In genomic region chr2:208358758-208359631, GRCh38 we compare ENCODE assay signal across 15 cellular contexts. TPM values are rescaled to one million over a fixed set of nuclear protein-coding genes. Genes with fewer than 3 reads are reported as not detected.
A peak's percentile ranks its signal among the peaks of the same experiment; 100 is the strongest.
DNase-seq lines count a peak whose midpoint lies in the region; ATAC-seq and TF ChIP-seq lines count a peak whose summit lies in the region.
"Had no signal": no experiment of that assay in that cellular context is flagged by ENCODE, and none has a peak within 500 bp of the region (broad histone marks: within the 10 kb centered on the region; RNA-seq: fewer than 3 reads in every experiment).

No MANE protein-coding gene starts in this region.

- H3K9me3 Mint-ChIP-seq in CD8-positive, alpha-beta T cell, result no peaks in the 10 kb centered on the region
- no peaks in the 10 kb centered on the region for H3K9me3 Mint-ChIP-seq in memory B cell

- no peak overlapping the region for H3K4me3 ChIP-seq in CD8-positive, alpha-beta T cell (ENCODE audit: low read depth, low read length)
- H3K4me3 ChIP-seq in adipocyte (ENCODE audit: low read length), result peak overlapping the region; percentile 40
- H3K4me3 ChIP-seq: BLaER1, gastroesophageal sphincter, pancreas had no signal

- no peaks in the 10 kb centered on the region for H3K9me3 ChIP-seq in CD8-positive, alpha-beta T cell (ENCODE audit: low read length)
- no peaks in the 10 kb centered on the region for H3K9me3 ChIP-seq in adipocyte (ENCODE audit: control insufficient read depth, low read length)
- H3K9me3 ChIP-seq: pancreas had no signal

- intact Hi-C loops in CD8-positive, alpha-beta T cell (cut with DNase I, micrococcal nuclease), result no loop called here
- intact Hi-C loops in left colon (cut with DNase I, micrococcal nuclease), result no loop called here

- CTCF ChIA-PET in CD8-positive, alpha-beta T cell (lab: Charles Lee), result no interaction called here

- H3K27ac ChIP-seq in CD8-positive, alpha-beta T cell (ENCODE audit: low read depth, low read length), result no peak overlapping the region
- H3K27ac ChIP-seq: BLaER1, gastroesophageal sphincter, pancreas had no signal

- no peak overlapping the region for H3K4me3 Mint-ChIP-seq in CD8-positive, alpha-beta T cell
- peak overlapping the region; percentile 75 for H3K4me3 Mint-ChIP-seq in memory B cell

- H3K27me3 ChIP-seq in CD8-positive, alpha-beta T cell (ENCODE audit: insufficient read depth, low read length), result no peaks in the 10 kb centered on the region
- H3K27me3 ChIP-seq in adipocyte (replicated peaks; ENCODE audit: control insufficient read depth, insufficient read depth, low read length), result no peaks in the 10 kb centered on the region
- H3K27me3 ChIP-seq: BLaER1, gastroesophageal sphincter, pancreas had no signal

- peaks cover 38% of the 10 kb centered on the region for H3K36me3 Mint-ChIP-seq in CD8-positive, alpha-beta T cell
- H3K36me3 Mint-ChIP-seq in memory B cell, result peaks cover 12% of the 10 kb centered on the region

- H3K9ac ChIP-seq in adipocyte (ENCODE audit: low read length), result peak overlapping the region; percentile 42
- H3K9ac ChIP-seq: BLaER1 had no signal

- no peak for ATAC-seq in CD8-positive, alpha-beta T cell
- ATAC-seq in memory B cell (ENCODE audit: low read depth), result peak; percentile 46
- ATAC-seq in left colon, result no peak
- ATAC-seq: gastroesophageal sphincter had no signal

- in situ Hi-C loops in GM13977 (cut with MboI; ENCODE audit: low pct_unique_long_range_greater_than_20kb, low sequenced_read_pairs, unreplicated experiment), result no loop called here

- no peaks in the 10 kb centered on the region for H3K4me1 ChIP-seq in CD8-positive, alpha-beta T cell (ENCODE audit: insufficient read depth, low read length)
- H3K4me1 ChIP-seq in adipocyte (ENCODE audit: control insufficient read depth, insufficient read depth, low read length), result peaks cover 54% of the 10 kb centered on the region
- H3K4me1 ChIP-seq: BLaER1 had no signal

- peak overlapping the region; percentile 60 for H3K27ac Mint-ChIP-seq in CD8-positive, alpha-beta T cell
- H3K27ac Mint-ChIP-seq in memory B cell, result peak overlapping the region; percentile 51

- no peaks in the 10 kb centered on the region for H3K27me3 Mint-ChIP-seq in CD8-positive, alpha-beta T cell (ENCODE audit: low read depth)
- H3K27me3 Mint-ChIP-seq in memory B cell, result no peaks in the 10 kb centered on the region

- peaks cover 9% of the 10 kb centered on the region for H3K4me1 Mint-ChIP-seq in CD8-positive, alpha-beta T cell (ENCODE audit: low read depth)
- H3K4me1 Mint-ChIP-seq in memory B cell, result peaks cover 3% of the 10 kb centered on the region

- TF ChIP-seq CTCF in CD8-positive, alpha-beta T cell (IDR thresholded peaks at IDR 0.05), result no peak
- no peak for TF ChIP-seq CTCF in GM13977 (IDR thresholded peaks at IDR 0.05; ENCODE audit: extremely low read depth, insufficient read depth, missing control alignments)

- DNase-seq in CD8-positive, alpha-beta T cell, result no peak
- DNase-seq in M059J (ENCODE audit: low read depth) (peak; percentile 12), adipocyte (ENCODE audit: low read depth) (peak; percentile 19), memory B cell (ENCODE audit: low spot score in 2 of 2) (no peak), left colon (no peak), GM13977 (ENCODE audit: low spot score) (no peak), SKM-1 treated with dmso at 0.1 percent for 144 hours (lab: John Stamatoyannopoulos, UW; ENCODE audit: unreplicated experiment) (no peak), AG08396 (ENCODE audit: low spot score) (no peak)
- DNase-seq: activated naive CD4-positive, alpha-beta T cell treated with Interleukin-2 at 50 U/mL for 16 hours; NCI-H1092 treated with DMSO at 0.1 percent for 48 hours; NCI-H82; stimulated activated naive CD4-positive, alpha-beta T cell treated with Interleukin-2 at 50 U/mL for 16 hours had no signal

- peaks cover 12% of the 10 kb centered on the region for H3K36me3 ChIP-seq in CD8-positive, alpha-beta T cell (ENCODE audit: insufficient read depth, low read length)
- peaks cover 18% of the 10 kb centered on the region for H3K36me3 ChIP-seq in adipocyte (ENCODE audit: control insufficient read depth, insufficient read depth, low read length, severe bottlenecking)

- POLR2A ChIA-PET in CD8-positive, alpha-beta T cell (lab: Charles Lee), result no interaction called here

RNA-seq across cellular contexts. Expression of gene PTH2R, which starts 47.6 kb away (rescaled TPM):
- not detected for total RNA-seq in CD8-positive, alpha-beta T cell
- not detected in 2 replicates for total RNA-seq in M059J (2014; rRNA removed; shearing (Covaris generic))
- total RNA-seq in left colon, result under 1 TPM in 1 of 2 donors, not detected in 1; 0.08 TPM

Comparison
In these comparisons a context has a peak if more than half of its experiments do, and no peak if none do; other contexts are left out.
1. DNase-seq: peak in M059J (single experiment) and adipocyte (single experiment); none in CD8-positive, alpha-beta T cell (0 of 7), memory B cell (0 of 2), left colon (0 of 2), GM13977 (single experiment), SKM-1 treated with dmso at 0.1 percent for 144 hours (single experiment) and AG08396 (single experiment).